ENCODE assay signal across 2 cellular contexts in genomic region chr1:27029517-27029916, GRCh38.
TF ChIP-seq lines count a peak whose summit lies in the region.

No MANE protein-coding gene starts in this region.

TF ChIP-seq in HepG2, 621 proteins besides CTCF, POLR2A, EP300 and RAD21:
- TF ChIP-seq, protein P1, sequence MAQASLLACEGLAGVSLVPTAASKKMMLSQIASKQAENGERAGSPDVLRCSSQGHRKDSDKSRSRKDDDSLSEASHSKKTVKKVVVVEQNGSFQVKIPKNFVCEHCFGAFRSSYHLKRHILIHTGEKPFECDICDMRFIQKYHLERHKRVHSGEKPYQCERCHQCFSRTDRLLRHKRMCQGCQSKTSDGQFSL (CRISPR knock-in tag; IDR thresholded peaks at IDR 0.05): no peak
- TF ChIP-seq GTF3A (CRISPR knock-in tag; conservative IDR thresholded peaks at IDR 0.05) (no peak), ZNF124 (CRISPR knock-in tag; IDR thresholded peaks at IDR 0.05) (no peak), PCBP1 (IDR thresholded peaks at IDR 0.05; ENCODE audit: borderline replicate concordance, low read depth, low read length) (no peak), ZNF629 (CRISPR knock-in tag; conservative IDR thresholded peaks at IDR 0.05) (peak; percentile 89), ZMYM4 (CRISPR knock-in tag; IDR thresholded peaks at IDR 0.05) (no peak), KDM1A (CRISPR knock-in tag; IDR thresholded peaks at IDR 0.05) (peak; percentile 44; the same call in 1 of the 2 replicates), ZNF7 (CRISPR knock-in tag; IDR thresholded peaks at IDR 0.05) (peak; percentile 19; the same call in 1 of the 2 replicates), RCOR2 (CRISPR knock-in tag; IDR thresholded peaks at IDR 0.05) (no peak), BHLHE40 (IDR thresholded peaks at IDR 0.05; ENCODE audit: low read length) (no peak), DRAP1 (CRISPR knock-in tag; IDR thresholded peaks at IDR 0.05) (no peak), ZNF17 (CRISPR knock-in tag; IDR thresholded peaks at IDR 0.05) (no peak), ZNF737 (CRISPR knock-in tag; IDR thresholded peaks at IDR 0.05; ENCODE audit: borderline replicate concordance) (no peak), RELA (CRISPR knock-in tag; IDR thresholded peaks at IDR 0.05) (no peak), NRL (CRISPR knock-in tag; IDR thresholded peaks at IDR 0.05; ENCODE audit: borderline replicate concordance) (no peak)
- TF ChIP-seq, protein P2, sequence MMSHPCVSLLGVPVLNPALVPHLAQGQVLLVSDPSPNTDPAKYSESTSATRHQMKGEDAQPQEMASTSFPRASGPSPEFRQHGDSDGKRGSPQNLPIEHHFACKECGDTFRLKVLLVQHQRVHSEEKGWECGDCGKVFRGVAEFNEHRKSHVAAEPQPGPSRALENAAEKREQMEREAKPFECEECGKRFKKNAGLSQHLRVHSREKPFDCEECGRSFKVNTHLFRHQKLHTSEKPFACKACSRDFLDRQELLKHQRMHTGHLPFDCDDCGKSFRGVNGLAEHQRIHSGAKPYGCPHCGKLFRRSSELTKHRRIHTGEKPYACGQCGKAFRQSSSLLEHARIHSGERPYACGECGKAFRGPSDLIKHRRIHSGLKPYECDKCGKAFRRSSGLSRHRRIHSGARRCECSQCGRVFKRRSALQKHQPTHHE (CRISPR knock-in tag; IDR thresholded peaks at IDR 0.05; ENCODE audit: borderline replicate concordance): no peak

TF ChIP-seq in K562, 482 proteins besides CTCF, POLR2A, EP300 and RAD21:
- peak; percentile 76; the same call in 1 of the 2 replicates for TF ChIP-seq CBX1 (IDR thresholded peaks at IDR 0.05; ENCODE audit: low read depth)
- TF ChIP-seq POLR2AphosphoS2 (IDR thresholded peaks at IDR 0.05; ENCODE audit: low read length): no peak
- peak in 1 of 2 experiments; percentile 67; a peak in 2 of 4 replicates for TF ChIP-seq RCOR1 (IDR thresholded peaks at IDR 0.05; ENCODE audit: borderline replicate concordance in 1 of 2, low read depth in 2 of 2, low read length in 2 of 2)
- TF ChIP-seq CHD4 (IDR thresholded peaks at IDR 0.05; ENCODE audit: insufficient read depth, insufficient replicate concordance, low read depth, low read length, poor library complexity, severe bottlenecking): peak; percentile 72
- peak; percentile 84 for TF ChIP-seq HDAC2 (IDR thresholded peaks at IDR 0.05)
- TF ChIP-seq PTBP1 (IDR thresholded peaks at IDR 0.05; ENCODE audit: low read depth, low read length): peak; percentile 89; the same call in 1 of the 2 replicates
- TF ChIP-seq RBM25 (IDR thresholded peaks at IDR 0.05; ENCODE audit: low read depth, low read length, severe bottlenecking): peak; percentile 98
- peak; percentile 90 for TF ChIP-seq SMARCA5 (IDR thresholded peaks at IDR 0.05)
- TF ChIP-seq C11orf30 (IDR thresholded peaks at IDR 0.05; ENCODE audit: low read depth): no peak
- TF ChIP-seq IRF2 (CRISPR knock-in tag; IDR thresholded peaks at IDR 0.05): 0 out of 2 replicates have a peak, but pooled peaks have one; percentile 62
- TF ChIP-seq BCOR (IDR thresholded peaks at IDR 0.05): peak; percentile 98
- TF ChIP-seq ADNP (tag; IDR thresholded peaks at IDR 0.05): peak; percentile 90
- TF ChIP-seq PRDM10 (IDR thresholded peaks at IDR 0.05; ENCODE audit: partially characterized antibody): peak; percentile 32
- TF ChIP-seq PHF20 (IDR thresholded peaks at IDR 0.05; ENCODE audit: partially characterized antibody): peak; percentile 49
- no peak for TF ChIP-seq TFAP4 (CRISPR knock-in tag; IDR thresholded peaks at IDR 0.05; ENCODE audit: borderline replicate concordance)
- no peak for TF ChIP-seq BMI1 (IDR thresholded peaks at IDR 0.05; ENCODE audit: low read length)
- TF ChIP-seq KDM1A (IDR thresholded peaks at IDR 0.05): peak; percentile 77 to 91; a peak in 3 of 4 replicates
- TF ChIP-seq RBFOX2 (IDR thresholded peaks at IDR 0.05; ENCODE audit: low read depth, low read length): no peak
